21 cellular contexts compared by ENCODE assay signal in the genomic region with DNA sequence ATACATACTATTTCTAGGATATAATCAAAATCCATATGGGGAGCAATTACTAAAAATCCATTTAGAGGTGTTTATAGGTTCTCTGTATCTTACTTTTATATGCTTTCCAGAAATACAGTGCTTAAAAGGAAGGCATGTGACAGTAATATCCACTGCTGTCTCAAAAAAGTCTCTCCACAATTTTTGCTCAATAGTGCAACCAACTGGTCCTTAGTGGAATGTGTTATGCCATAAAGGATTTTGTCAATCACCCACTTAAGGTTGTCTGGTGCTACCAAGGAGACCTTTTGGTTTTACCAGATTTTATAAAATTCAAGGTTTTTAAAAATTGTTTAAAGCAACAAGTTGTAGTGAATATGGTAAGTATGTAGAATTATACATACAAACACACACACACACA.
DNase-seq lines count a peak whose midpoint lies in the region; ATAC-seq and TF ChIP-seq lines count a peak whose summit lies in the region.
"Had no signal": no experiment of that assay in that cellular context is flagged by ENCODE, and none has a peak within 500 bp of the region (broad histone marks: within the 10 kb centered on the region; RNA-seq: fewer than 3 reads in every experiment).

No MANE protein-coding gene starts in this region.

- H3K27ac ChIP-seq in GM23248 (no peak overlapping the region), suprapubic skin (no peak overlapping the region)
- no peak overlapping the region for H3K27ac ChIP-seq in CD4-positive, alpha-beta memory T cell (ENCODE audit: low read depth, low read length)
- H3K27ac ChIP-seq: body of pancreas had no signal

- TF ChIP-seq POLR2A in suprapubic skin (IDR thresholded peaks at IDR 0.05), result no peak

- intact Hi-C loops in CD4-positive, alpha-beta memory T cell (cut with micrococcal nuclease), result no loop called here

- no peak overlapping the region for H2AFZ ChIP-seq in GM23248

- H4K20me1 ChIP-seq in GM23248 (ENCODE audit: insufficient read depth), result no peaks in the 10 kb centered on the region

- no peak overlapping the region for H3K4me3 ChIP-seq in GM23248
- no peak overlapping the region for H3K4me3 ChIP-seq in epithelial cell of esophagus (ENCODE audit: low read length)
- no peak overlapping the region for H3K4me3 ChIP-seq in CD4-positive, alpha-beta memory T cell (ENCODE audit: low read length in 2 of 2)
- H3K4me3 ChIP-seq in suprapubic skin, result no peak overlapping the region
- H3K4me3 ChIP-seq: body of pancreas, HAP-1 had no signal

- in situ Hi-C loops in GM23248 (cut with MboI), result no loop called here

- no peak overlapping the region for H3K9ac ChIP-seq in GM23248

- POLR2A ChIA-PET in CD4-positive, alpha-beta memory T cell (lab: Charles Lee; ENCODE audit: partially characterized antibody), result no interaction called here

- H3K9me3 ChIP-seq in GM23248 (ENCODE audit: low read depth) (no peaks in the 10 kb centered on the region), suprapubic skin (no peaks in the 10 kb centered on the region)
- no peaks in the 10 kb centered on the region for H3K9me3 ChIP-seq in CD4-positive, alpha-beta memory T cell (ENCODE audit: control insufficient read depth in 1 of 2, low read length in 2 of 2)
- H3K9me3 ChIP-seq: body of pancreas, HAP-1 had no signal

- DNase-seq in GM23248 (peak; percentile 24), NCI-H146 (lab: John Stamatoyannopoulos, UW) (peak; percentile 30), epithelial cell of esophagus (ENCODE audit: low read depth) (peak; percentile 38), neural crest cell (ENCODE audit: low read depth, low spot score) (no peak), suprapubic skin (ENCODE audit: low spot score in 2 of 2) (no peak)
- no peak for DNase-seq in CD4-positive, alpha-beta memory T cell
- DNase-seq: activated CD4-positive, alpha-beta T cell treated with anti-CD3 and anti-CD28 coated beads for 1 hour; activated CD8-positive, alpha-beta memory T cell treated with anti-CD3 and anti-CD28 coated beads, Interleukin-2, amount 50 U/mL, for 48 hours; activated naive CD4-positive, alpha-beta T cell treated with Interleukin-2 at 50 U/mL for 16 hours; body of pancreas; CD4-positive, CD25-positive, alpha-beta regulatory T cell; head of caudate nucleus; kidney; NCI-H1436 treated with DMSO at 0.1 percent for 48 hours; NCI-H526 treated with DMSO at 0.1 percent for 48 hours; posterior cingulate gyrus; Right ventricle myocardium superior; stimulated activated CD4-positive, alpha-beta T cell treated with anti-CD3 and anti-CD28 coated beads, Interleukin-12 subunit alpha, Interleukin-12 subunit beta, amount 100 ng/mL, for 4 hours had no signal

- H3K36me3 Mint-ChIP-seq in neural crest cell (ENCODE audit: low read depth), result no peaks in the 10 kb centered on the region
- no peaks in the 10 kb centered on the region for H3K36me3 Mint-ChIP-seq in CD4-positive, alpha-beta memory T cell
- H3K36me3 Mint-ChIP-seq: CD4-positive, CD25-positive, alpha-beta regulatory T cell had no signal

- no peaks in the 10 kb centered on the region for H3K27me3 Mint-ChIP-seq in neural crest cell (ENCODE audit: low read depth)
- no peaks in the 10 kb centered on the region for H3K27me3 Mint-ChIP-seq in CD4-positive, alpha-beta memory T cell
- H3K27me3 Mint-ChIP-seq: CD4-positive, CD25-positive, alpha-beta regulatory T cell had no signal

- no peaks in the 10 kb centered on the region for H3K79me2 ChIP-seq in GM23248 (ENCODE audit: insufficient read depth)

- H3K4me1 ChIP-seq in GM23248 (ENCODE audit: insufficient read depth) (no peaks in the 10 kb centered on the region), suprapubic skin (no peaks in the 10 kb centered on the region)
- no peaks in the 10 kb centered on the region for H3K4me1 ChIP-seq in CD4-positive, alpha-beta memory T cell (ENCODE audit: insufficient read depth, low read length)
- H3K4me1 ChIP-seq: body of pancreas had no signal

- CTCF ChIA-PET in CD4-positive, alpha-beta memory T cell (lab: Charles Lee; ENCODE audit: partially characterized antibody), result no interaction called here

- H3F3A ChIP-seq in GM23248 (ENCODE audit: insufficient read depth), result no peaks in the 10 kb centered on the region

- peaks cover 6% of the 10 kb centered on the region for H3K4me1 Mint-ChIP-seq in neural crest cell
- H3K4me1 Mint-ChIP-seq in CD4-positive, alpha-beta memory T cell, result no peaks in the 10 kb centered on the region

- H3K9me3 Mint-ChIP-seq in neural crest cell, result peaks cover 9% of the 10 kb centered on the region
- H3K9me3 Mint-ChIP-seq in CD4-positive, alpha-beta memory T cell, result peaks cover 0 to 1% (median 0%) of the 10 kb centered on the region in 8 donors
- H3K9me3 Mint-ChIP-seq: T-helper 2 cell treated with Interferon-gamma antibody and Interleukin-4, amounts not matched to agents 5 μg/mL and 100 μg/mL, for 36 hours had no signal

- TF ChIP-seq EP300 in suprapubic skin (IDR thresholded peaks at IDR 0.05), result no peak

- H3K36me3 ChIP-seq in GM23248 (ENCODE audit: low read depth), result 0 out of 2 replicates have a peak, but pooled peaks cover 4% of the 10 kb centered on the region
- no peaks in the 10 kb centered on the region for H3K36me3 ChIP-seq in CD4-positive, alpha-beta memory T cell (ENCODE audit: insufficient read depth, low read length)
- no peaks in the 10 kb centered on the region for H3K36me3 ChIP-seq in suprapubic skin
- H3K36me3 ChIP-seq: HAP-1 had no signal

- no peaks in the 10 kb centered on the region for H3K27me3 ChIP-seq in GM23248 (replicated peaks; ENCODE audit: insufficient read depth)
- H3K27me3 ChIP-seq in CD4-positive, alpha-beta memory T cell (ENCODE audit: insufficient read depth, low read length), result no peaks in the 10 kb centered on the region
- no peaks in the 10 kb centered on the region for H3K27me3 ChIP-seq in suprapubic skin
- H3K27me3 ChIP-seq: body of pancreas had no signal

- no peak overlapping the region for H3K4me3 Mint-ChIP-seq in neural crest cell
- no peak overlapping the region for H3K4me3 Mint-ChIP-seq in CD4-positive, alpha-beta memory T cell
- H3K4me3 Mint-ChIP-seq: CD4-positive, CD25-positive, alpha-beta regulatory T cell; T-helper 2 cell treated with Interferon-gamma antibody and Interleukin-4, amounts not matched to agents 5 μg/mL and 100 μg/mL, for 36 hours had no signal

- H3K9me2 ChIP-seq in GM23248 (ENCODE audit: insufficient read depth), result no peaks in the 10 kb centered on the region

- no peak overlapping the region for H3K4me2 ChIP-seq in GM23248 (ENCODE audit: unreplicated experiment)

- H3K27ac Mint-ChIP-seq in neural crest cell (ENCODE audit: unreplicated experiment), result no peak overlapping the region
- H3K27ac Mint-ChIP-seq in CD4-positive, alpha-beta memory T cell, result no peak overlapping the region
- H3K27ac Mint-ChIP-seq: CD4-positive, CD25-positive, alpha-beta regulatory T cell; T-helper 2 cell treated with Interferon-gamma antibody and Interleukin-4, amounts not matched to agents 5 μg/mL and 100 μg/mL, for 36 hours had no signal

- TF ChIP-seq CTCF in epithelial cell of esophagus (IDR thresholded peaks at IDR 0.05; ENCODE audit: insufficient read depth, low read depth, low read length, missing control alignments) (peak; percentile 29), neural crest cell (conservative IDR thresholded peaks at IDR 0.05) (peak; percentile 17), suprapubic skin (IDR thresholded peaks at IDR 0.05) (no peak)

- ATAC-seq in HG03108 (IDR thresholded peaks at IDR 0.05; ENCODE audit: unreplicated experiment), result no peak
- ATAC-seq: body of pancreas had no signal

Comparison
In these comparisons a context has a peak if more than half of its experiments do, and no peak if none do; other contexts are left out.
1. DNase-seq: peak in GM23248 (single experiment), NCI-H146 (single experiment) and epithelial cell of esophagus (single experiment); none in neural crest cell (single experiment), CD4-positive, alpha-beta memory T cell (0 of 5) and suprapubic skin (0 of 2).
2. CTCF ChIP-seq: peak in epithelial cell of esophagus (single experiment) and neural crest cell (single experiment); none in suprapubic skin (0 of 2).